Comparison of ENCODE assay signal across 12 cellular contexts in the genomic region with DNA sequence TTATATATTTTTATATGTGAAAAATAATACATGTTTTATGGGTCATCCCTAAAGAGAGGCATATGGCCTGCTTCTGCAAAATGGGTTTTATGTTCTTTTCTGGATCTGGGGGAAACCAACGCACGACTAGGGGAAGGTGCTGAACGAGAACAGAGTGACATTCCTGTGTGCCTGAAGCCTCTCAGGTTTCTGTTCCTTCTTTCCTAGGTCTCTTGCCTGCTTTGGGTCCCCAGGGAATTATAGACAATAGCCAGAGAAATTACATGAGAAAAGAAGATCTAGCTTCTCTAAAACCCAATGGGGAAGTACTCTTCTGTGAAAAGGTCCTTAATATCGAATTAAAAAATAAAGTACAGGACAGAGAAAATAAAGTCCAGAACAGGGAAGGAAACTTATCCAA.
"Had no signal": no experiment of that assay in that cellular context is flagged by ENCODE, and none has a peak within 500 bp of the region (broad histone marks: within the 10 kb centered on the region; RNA-seq: fewer than 3 reads in every experiment).

No MANE protein-coding gene starts in this region.

- DNase-seq: activated CD4-positive, alpha-beta memory T cell treated with anti-CD3 and anti-CD28 coated beads, Interleukin-2, amount 10 ng/mL, durations not matched to agents 7 days and 5 days; activated CD4-positive, alpha-beta T cell treated with anti-CD3 and anti-CD28 coated beads for 1 hour; activated naive CD4-positive, alpha-beta T cell treated with anti-CD3 and anti-CD28 coated beads, Interleukin-2, amount 50 U/mL, for 16 hours; foreskin keratinocyte; heart left ventricle; left ventricle myocardium superior; stimulated activated CD4-positive, alpha-beta T cell treated with anti-CD3 and anti-CD28 coated beads, Interleukin-12 subunit alpha, Interleukin-12 subunit beta, amount 100 ng/mL, for 4 hours; T-helper 2 cell; testis had no signal

- H3K27ac Mint-ChIP-seq: activated CD4-positive, alpha-beta memory T cell treated with anti-CD3 and anti-CD28 coated beads, Interleukin-2, amount 10 ng/mL, durations not matched to agents 7 days and 5 days; activated T-helper 17 cell treated with anti-CD3 and anti-CD28 coated beads, Interleukin-2, amount 50 U/mL, for 72 hours; stimulated activated naive CD8-positive, alpha-beta T cell treated with anti-CD3 and anti-CD28 coated beads, Interleukin-15, Interleukin-2, amounts not matched to agents 100 ng/mL and 50 ng/mL, for 24 hours had no signal

- H3K27me3 Mint-ChIP-seq: brain had no signal

- ATAC-seq: activated T-helper 17 cell treated with anti-CD3 and anti-CD28 coated beads, Interleukin-2, amount 50 U/mL, for 72 hours; foreskin keratinocyte had no signal

- H3K4me3 Mint-ChIP-seq: activated CD4-positive, alpha-beta memory T cell treated with anti-CD3 and anti-CD28 coated beads, Interleukin-2, amount 10 ng/mL, durations not matched to agents 7 days and 5 days; activated T-helper 17 cell treated with anti-CD3 and anti-CD28 coated beads, Interleukin-2, amount 50 U/mL, for 72 hours; brain; stimulated activated naive CD8-positive, alpha-beta T cell treated with anti-CD3 and anti-CD28 coated beads, Interleukin-15, Interleukin-2, amounts not matched to agents 100 ng/mL and 50 ng/mL, for 24 hours had no signal

- H3K4me1 Mint-ChIP-seq: activated CD4-positive, alpha-beta memory T cell treated with anti-CD3 and anti-CD28 coated beads, Interleukin-2, amount 10 ng/mL, durations not matched to agents 7 days and 5 days; activated T-helper 17 cell treated with anti-CD3 and anti-CD28 coated beads, Interleukin-2, amount 50 U/mL, for 72 hours had no signal

- H3K27me3 ChIP-seq: foreskin keratinocyte, heart left ventricle, testis had no signal

- H3K4me3 ChIP-seq: heart left ventricle, testis had no signal

- H3K27ac ChIP-seq: foreskin keratinocyte, heart left ventricle, testis had no signal

- H3K36me3 Mint-ChIP-seq: brain had no signal

- H3K9me3 Mint-ChIP-seq: activated CD4-positive, alpha-beta memory T cell treated with anti-CD3 and anti-CD28 coated beads, Interleukin-2, amount 10 ng/mL, durations not matched to agents 7 days and 5 days; activated T-helper 17 cell treated with anti-CD3 and anti-CD28 coated beads, Interleukin-2, amount 50 U/mL, for 72 hours; brain; stimulated activated naive CD8-positive, alpha-beta T cell treated with anti-CD3 and anti-CD28 coated beads, Interleukin-15, Interleukin-2, amounts not matched to agents 100 ng/mL and 50 ng/mL, for 24 hours had no signal
